1 cellular context compared by ENCODE assay signal in genomic region chr12:57146925-57147640, GRCh38.
TF ChIP-seq lines count a peak whose summit lies in the region.

TSS of gene LRP1-AS (minus strand) at chr12:57147619.

TF ChIP-seq in HepG2, 621 proteins besides CTCF, POLR2A, EP300 and RAD21 (continued from another document and continues in another):
- TF ChIP-seq ZNF609 (CRISPR knock-in tag; IDR thresholded peaks at IDR 0.05; ENCODE audit: borderline replicate concordance) (peak; percentile 61; the same call in 1 of the 2 replicates), DNMT1 (CRISPR knock-in tag; IDR thresholded peaks at IDR 0.05) (no peak), MIXL1 (CRISPR knock-in tag; IDR thresholded peaks at IDR 0.05) (no peak), GABPB1 (CRISPR knock-in tag; IDR thresholded peaks at IDR 0.05) (no peak; the same call in none of the 2 replicates), ADNP (CRISPR knock-in tag; IDR thresholded peaks at IDR 0.05) (no peak), IKZF1 (IDR thresholded peaks at IDR 0.05) (no peak), SSRP1 (CRISPR knock-in tag; IDR thresholded peaks at IDR 0.05) (no peak), ERF (CRISPR knock-in tag; IDR thresholded peaks at IDR 0.05) (0 out of 2 replicates have a peak, but pooled peaks have one; percentile 46), ZFP36 (IDR thresholded peaks at IDR 0.05; ENCODE audit: borderline replicate concordance, low read depth, low read length, partially characterized antibody) (no peak), ZNF318 (CRISPR knock-in tag; IDR thresholded peaks at IDR 0.05) (no peak), EED (CRISPR knock-in tag; IDR thresholded peaks at IDR 0.05) (no peak), SMC3 (IDR thresholded peaks at IDR 0.05; ENCODE audit: low read length) (no peak), ZNF605 (CRISPR knock-in tag; IDR thresholded peaks at IDR 0.05) (peak; percentile 53; the same call in 1 of the 2 replicates), ZNF292 (CRISPR knock-in tag; IDR thresholded peaks at IDR 0.05; ENCODE audit: borderline replicate concordance, low read depth) (no peak), PAWR (CRISPR knock-in tag; IDR thresholded peaks at IDR 0.05; ENCODE audit: borderline replicate concordance) (no peak), MAZ (IDR thresholded peaks at IDR 0.05; ENCODE audit: borderline replicate concordance, low read depth, low read length) (no peak), MAZ (CRISPR knock-in tag; IDR thresholded peaks at IDR 0.05; ENCODE audit: low read depth) (no peak), PCBP2 (optimal IDR thresholded peaks at IDR 0.05; ENCODE audit: low read depth, low read length, poor library complexity, severe bottlenecking) (no peak), SOX13 (IDR thresholded peaks at IDR 0.05) (0 out of 2 replicates have a peak, but pooled peaks have one; percentile 31), SOX13 (CRISPR knock-in tag; conservative IDR thresholded peaks at IDR 0.05 in 1 of 2, IDR thresholded peaks at IDR 0.05 in 1 of 2) (peak in 1 of 2 experiments; percentile 68; a peak in 2 of 4 replicates), U2AF2 (IDR thresholded peaks at IDR 0.05; ENCODE audit: low read depth, low read length) (no peak), ZSCAN12 (CRISPR knock-in tag; IDR thresholded peaks at IDR 0.05) (no peak), ZNF337 (CRISPR knock-in tag; IDR thresholded peaks at IDR 0.05; ENCODE audit: borderline replicate concordance, low read depth) (no peak), REPIN1 (CRISPR knock-in tag; IDR thresholded peaks at IDR 0.05; ENCODE audit: borderline replicate concordance, low read depth) (0 out of 2 replicates have a peak, but pooled peaks have one; percentile 48), ZBTB25 (CRISPR knock-in tag; IDR thresholded peaks at IDR 0.05) (no peak), SNAPC2 (CRISPR knock-in tag; IDR thresholded peaks at IDR 0.05) (no peak), ZNF816 (CRISPR knock-in tag; IDR thresholded peaks at IDR 0.05; ENCODE audit: borderline replicate concordance) (no peak), TEAD3 (CRISPR knock-in tag; optimal IDR thresholded peaks at IDR 0.05; ENCODE audit: borderline replicate concordance) (no peak), ZNF841 (CRISPR knock-in tag; IDR thresholded peaks at IDR 0.05; ENCODE audit: borderline replicate concordance) (no peak), ZNF563 (CRISPR knock-in tag; IDR thresholded peaks at IDR 0.05) (no peak), KLF11 (CRISPR knock-in tag; IDR thresholded peaks at IDR 0.05) (no peak), BRCA1 (CRISPR knock-in tag; IDR thresholded peaks at IDR 0.05) (no peak), ZNF3 (CRISPR knock-in tag; IDR thresholded peaks at IDR 0.05) (no peak), ZNF788 (CRISPR knock-in tag; IDR thresholded peaks at IDR 0.05; ENCODE audit: borderline replicate concordance) (peak; percentile 31; the same call in 1 of the 2 replicates), SYNCRIP (IDR thresholded peaks at IDR 0.05; ENCODE audit: insufficient read depth, low read depth, low read length) (no peak), HMGA1 (CRISPR knock-in tag; conservative IDR thresholded peaks at IDR 0.05) (no peak), NFE2 (CRISPR knock-in tag; IDR thresholded peaks at IDR 0.05) (no peak), HOXD1 (CRISPR knock-in tag; IDR thresholded peaks at IDR 0.05) (no peak), TOPORS (CRISPR knock-in tag; IDR thresholded peaks at IDR 0.05) (no peak), ZNF350 (CRISPR knock-in tag; IDR thresholded peaks at IDR 0.05; ENCODE audit: borderline replicate concordance, low read depth) (peak; percentile 26; the same call in 1 of the 2 replicates)
- TF ChIP-seq, protein P1, sequence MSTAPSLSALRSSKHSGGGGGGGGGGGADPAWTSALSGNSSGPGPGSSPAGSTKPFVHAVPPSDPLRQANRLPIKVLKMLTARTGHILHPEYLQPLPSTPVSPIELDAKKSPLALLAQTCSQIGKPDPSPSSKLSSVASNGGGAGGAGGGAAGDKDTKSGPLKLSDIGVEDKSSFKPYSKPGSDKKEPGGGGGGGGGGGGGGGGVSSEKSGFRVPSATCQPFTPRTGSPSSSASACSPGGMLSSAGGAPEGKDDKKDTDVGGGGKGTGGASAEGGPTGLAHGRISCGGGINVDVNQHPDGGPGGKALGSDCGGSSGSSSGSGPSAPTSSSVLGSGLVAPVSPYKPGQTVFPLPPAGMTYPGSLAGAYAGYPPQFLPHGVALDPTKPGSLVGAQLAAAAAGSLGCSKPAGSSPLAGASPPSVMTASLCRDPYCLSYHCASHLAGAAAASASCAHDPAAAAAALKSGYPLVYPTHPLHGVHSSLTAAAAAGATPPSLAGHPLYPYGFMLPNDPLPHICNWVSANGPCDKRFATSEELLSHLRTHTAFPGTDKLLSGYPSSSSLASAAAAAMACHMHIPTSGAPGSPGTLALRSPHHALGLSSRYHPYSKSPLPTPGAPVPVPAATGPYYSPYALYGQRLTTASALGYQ (CRISPR knock-in tag; IDR thresholded peaks at IDR 0.05), result no peak
- TF ChIP-seq, protein P2, sequence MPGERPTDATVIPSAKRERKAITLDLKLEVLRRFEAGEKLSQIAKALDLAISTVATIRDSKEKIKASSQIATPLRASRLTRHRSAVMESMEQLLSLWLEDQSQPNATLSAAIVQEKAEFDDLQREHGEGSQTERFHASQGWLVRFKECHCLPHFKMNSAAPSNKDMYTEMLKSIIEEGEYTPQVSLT (CRISPR knock-in tag; IDR thresholded peaks at IDR 0.05; ENCODE audit: borderline replicate concordance, low read depth), result no peak
- TF ChIP-seq, protein P3, sequence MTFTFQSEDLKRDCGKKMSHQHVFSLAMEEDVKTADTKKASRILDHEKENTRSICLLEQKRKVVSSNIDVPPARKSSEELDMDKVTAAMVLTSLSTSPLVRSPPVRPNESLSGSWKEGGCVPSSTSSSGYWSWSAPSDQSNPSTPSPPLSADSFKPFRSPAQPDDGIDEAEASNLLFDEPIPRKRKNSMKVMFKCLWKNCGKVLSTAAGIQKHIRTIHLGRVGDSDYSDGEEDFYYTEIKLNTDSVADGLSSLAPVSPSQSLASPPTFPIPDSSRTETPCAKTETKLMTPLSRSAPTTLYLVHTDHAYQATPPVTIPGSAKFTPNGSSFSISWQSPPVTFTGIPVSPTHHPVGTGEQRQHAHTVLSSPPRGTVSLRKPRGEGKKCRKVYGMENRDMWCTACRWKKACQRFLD (CRISPR knock-in tag; IDR thresholded peaks at IDR 0.05; ENCODE audit: borderline replicate concordance), result no peak
- TF ChIP-seq, protein P4, sequence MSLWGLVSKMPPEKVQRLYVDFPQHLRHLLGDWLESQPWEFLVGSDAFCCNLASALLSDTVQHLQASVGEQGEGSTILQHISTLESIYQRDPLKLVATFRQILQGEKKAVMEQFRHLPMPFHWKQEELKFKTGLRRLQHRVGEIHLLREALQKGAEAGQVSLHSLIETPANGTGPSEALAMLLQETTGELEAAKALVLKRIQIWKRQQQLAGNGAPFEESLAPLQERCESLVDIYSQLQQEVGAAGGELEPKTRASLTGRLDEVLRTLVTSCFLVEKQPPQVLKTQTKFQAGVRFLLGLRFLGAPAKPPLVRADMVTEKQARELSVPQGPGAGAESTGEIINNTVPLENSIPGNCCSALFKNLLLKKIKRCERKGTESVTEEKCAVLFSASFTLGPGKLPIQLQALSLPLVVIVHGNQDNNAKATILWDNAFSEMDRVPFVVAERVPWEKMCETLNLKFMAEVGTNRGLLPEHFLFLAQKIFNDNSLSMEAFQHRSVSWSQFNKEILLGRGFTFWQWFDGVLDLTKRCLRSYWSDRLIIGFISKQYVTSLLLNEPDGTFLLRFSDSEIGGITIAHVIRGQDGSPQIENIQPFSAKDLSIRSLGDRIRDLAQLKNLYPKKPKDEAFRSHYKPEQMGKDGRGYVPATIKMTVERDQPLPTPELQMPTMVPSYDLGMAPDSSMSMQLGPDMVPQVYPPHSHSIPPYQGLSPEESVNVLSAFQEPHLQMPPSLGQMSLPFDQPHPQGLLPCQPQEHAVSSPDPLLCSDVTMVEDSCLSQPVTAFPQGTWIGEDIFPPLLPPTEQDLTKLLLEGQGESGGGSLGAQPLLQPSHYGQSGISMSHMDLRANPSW (CRISPR knock-in tag; IDR thresholded peaks at IDR 0.05; ENCODE audit: borderline replicate concordance), result no peak
- TF ChIP-seq, protein P5, sequence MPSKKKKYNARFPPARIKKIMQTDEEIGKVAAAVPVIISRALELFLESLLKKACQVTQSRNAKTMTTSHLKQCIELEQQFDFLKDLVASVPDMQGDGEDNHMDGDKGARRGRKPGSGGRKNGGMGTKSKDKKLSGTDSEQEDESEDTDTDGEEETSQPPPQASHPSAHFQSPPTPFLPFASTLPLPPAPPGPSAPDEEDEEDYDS (CRISPR knock-in tag; IDR thresholded peaks at IDR 0.05), result peak; percentile 34; the same call in 1 of the 2 replicates
